In genomic region chr18:49597556-49597955, GRCh38 we compare ENCODE assay signal across 17 cellular contexts. TPM values are rescaled to one million over a fixed set of nuclear protein-coding genes. Genes with fewer than 3 reads are reported as not detected.
DNase-seq lines count a peak whose midpoint lies in the region; ATAC-seq and TF ChIP-seq lines count a peak whose summit lies in the region.
"Had no signal": no experiment of that assay in that cellular context is flagged by ENCODE, and none has a peak within 500 bp of the region (broad histone marks: within the 10 kb centered on the region; RNA-seq: fewer than 3 reads in every experiment).

No MANE protein-coding gene starts in this region.

- H3K4me1 ChIP-seq in SJCRH30: peaks cover 12% of the 10 kb centered on the region
- H3K4me1 ChIP-seq in foreskin keratinocyte: peaks cover 9% of the 10 kb centered on the region
- H3K4me1 ChIP-seq in left lung: no peaks in the 10 kb centered on the region
- H3K4me1 ChIP-seq: esophagus muscularis mucosa, heart right ventricle had no signal

- peak; percentile 70 for ATAC-seq in foreskin keratinocyte
- no peak for ATAC-seq in HG03095 (IDR thresholded peaks at IDR 0.05; ENCODE audit: unreplicated experiment)
- no peak for ATAC-seq in left lung
- ATAC-seq in Right ventricle myocardium inferior: no peak
- ATAC-seq: activated CD4-positive, alpha-beta T cell treated with anti-CD3 and anti-CD28 coated beads for 36 hours; heart right ventricle; sciatic nerve had no signal

- intact Hi-C loops in left lung (cut with DNase I) (no loop called here), Right ventricle myocardium inferior (cut with DNase I) (no loop called here)

- H3K27me3 ChIP-seq in SJCRH30 (no peaks in the 10 kb centered on the region), foreskin keratinocyte (no peaks in the 10 kb centered on the region), left lung (no peaks in the 10 kb centered on the region)
- H3K27me3 ChIP-seq: esophagus muscularis mucosa had no signal

- no peaks in the 10 kb centered on the region for H3K9me3 ChIP-seq in SJCRH30 (replicated peaks)
- H3K9me3 ChIP-seq in left lung: no peaks in the 10 kb centered on the region
- H3K9me3 ChIP-seq: esophagus muscularis mucosa, heart right ventricle had no signal

- H3K4me3 ChIP-seq in AG10803 (ENCODE audit: low read length) (no peak overlapping the region), SJCRH30 (no peak overlapping the region), left lung (no peak overlapping the region)
- H3K4me3 ChIP-seq: esophagus muscularis mucosa, heart right ventricle had no signal

- DNase-seq in AG10803 (ENCODE audit: low read depth): peak; percentile 3
- DNase-seq in ELR (ENCODE audit: low read depth): peak; percentile 14
- DNase-seq in SJCRH30: peak; percentile 42 to 65
- peak; percentile 69 to 87 for DNase-seq in foreskin keratinocyte
- no peak for DNase-seq in RPMI8226
- no peak for DNase-seq in left lung
- no peak for DNase-seq in Right ventricle myocardium inferior (ENCODE audit: missing footprints)
- DNase-seq: activated CD4-positive, alpha-beta T cell treated with anti-CD3 and anti-CD28 coated beads for 36 hours; activated naive CD4-positive, alpha-beta T cell treated with Interleukin-2 at 50 U/mL for 16 hours; heart right ventricle; nucleus accumbens; stimulated activated CD4-positive, alpha-beta T cell treated with anti-CD3 and anti-CD28 coated beads, Interleukin-2, amount 100 ng/mL, for 48 hours; T1000 had no signal

- H3K27ac ChIP-seq in SJCRH30 (no peak overlapping the region), foreskin keratinocyte (peak overlapping the region; percentile 24), left lung (no peak overlapping the region)
- H3K27ac ChIP-seq: esophagus muscularis mucosa, heart right ventricle had no signal

- TF ChIP-seq CTCF in AG10803 (conservative IDR thresholded peaks at IDR 0.05; ENCODE audit: low read length) (no peak), foreskin keratinocyte (conservative IDR thresholded peaks at IDR 0.05) (no peak), left lung (IDR thresholded peaks at IDR 0.05) (no peak)

- H3K36me3 ChIP-seq in SJCRH30 (no peaks in the 10 kb centered on the region), left lung (no peaks in the 10 kb centered on the region)
- H3K36me3 ChIP-seq: esophagus muscularis mucosa, heart right ventricle had no signal

RNA-seq across cellular contexts. Expression of gene LIPG, which starts 35.7 kb away (rescaled TPM):
- total RNA-seq in SJCRH30 (2014; rRNA removed; shearing (Covaris generic)): 37.0 and 37.3 TPM in 2 replicates
- 76.3 and 127 TPM in 2 replicates for total RNA-seq in foreskin keratinocyte
- 28.8 and 38.0 TPM in 2 replicates for polyA plus RNA-seq in foreskin keratinocyte
- total RNA-seq in left lung: 10 to 100 TPM; 26.0 to 47.1 TPM
- total RNA-seq in Right ventricle myocardium inferior: not detected
- total RNA-seq: mononuclear cell had no signal

Comparison
In these comparisons a context has a peak if more than half of its experiments do, and no peak if none do; other contexts are left out.
1. DNase-seq: peak in AG10803 (single experiment), ELR (single experiment), SJCRH30 (2 of 2) and foreskin keratinocyte (2 of 2); none in RPMI8226 (single experiment), left lung (0 of 2) and Right ventricle myocardium inferior (single experiment).
2. RNA of gene LIPG, which starts 35.7 kb away (total RNA-seq): 76.3 to 127 TPM in foreskin keratinocyte, 26.0 to 47.1 TPM in left lung and 37.0 to 37.3 TPM in SJCRH30; not detected in Right ventricle myocardium inferior (single experiment); every median in the first group is over 10 times any median in the second.